In genomic region chr10:17029581-17030271, GRCh38 we compare ENCODE assay signal across 8 cellular contexts.
A peak's percentile ranks its signal among the peaks of the same experiment; 100 is the strongest.
DNase-seq lines count a peak whose midpoint lies in the region; ATAC-seq and TF ChIP-seq lines count a peak whose summit lies in the region.

No MANE protein-coding gene starts in this region.

- H3K27ac ChIP-seq in VCaP: peak overlapping the region; percentile 47
- peak overlapping the region; percentile 88 for H3K27ac ChIP-seq in brain microvascular endothelial cell
- peak overlapping the region; percentile 56 to 83 for H3K27ac ChIP-seq in left lung

- no peaks in the 10 kb centered on the region for H3K36me3 ChIP-seq in brain microvascular endothelial cell (replicated peaks)
- no peaks in the 10 kb centered on the region for H3K36me3 ChIP-seq in left lung

- H3K9me3 ChIP-seq in left lung: no peaks in the 10 kb centered on the region

- TF ChIP-seq CTCF in VCaP (conservative IDR thresholded peaks at IDR 0.05) (no peak), brain microvascular endothelial cell (IDR thresholded peaks at IDR 0.05; ENCODE audit: low read depth, low read length, missing control alignments) (no peak), left lung (IDR thresholded peaks at IDR 0.05) (no peak)

- peak overlapping the region; percentile 13 for H3K4me3 ChIP-seq in brain microvascular endothelial cell (ENCODE audit: low read depth, low read length)
- H3K4me3 ChIP-seq in left lung: no peak overlapping the region

- intact Hi-C loops in left lung (cut with DNase I): no loop called here

- H3K27me3 ChIP-seq in brain microvascular endothelial cell (replicated peaks) (no peaks in the 10 kb centered on the region), left lung (no peaks in the 10 kb centered on the region)

- ATAC-seq in HG02885 (IDR thresholded peaks at IDR 0.05; ENCODE audit: poor library complexity, unreplicated experiment) (peak; percentile 47), left lung (peak; percentile 57), HG03378 (IDR thresholded peaks at IDR 0.05; ENCODE audit: unreplicated experiment) (no peak)

- in situ Hi-C loops in brain microvascular endothelial cell (cut with HindIII; ENCODE audit: low pct_ligation_motif_present, low sequenced_read_pairs): no loop called here

- peak; percentile 22 for DNase-seq in 8988T
- peak; percentile 93 for DNase-seq in brain microvascular endothelial cell
- DNase-seq in left lung: peak in 1 of 2 donors; percentile 73
- DNase-seq in stimulated activated CD4-positive, alpha-beta T cell treated with anti-CD3 and anti-CD28 coated beads, Interleukin-2, amount 100 ng/mL, for 4 hours (ENCODE audit: low read depth): peak; percentile 87
- DNase-seq in midbrain (lab: John Stamatoyannopoulos, UW): no peak

- H3K4me1 ChIP-seq in left lung: peaks cover 11 to 90% of the 10 kb centered on the region in 2 donors
